In genomic region chr9:133581553-133582343, GRCh38 we compare ENCODE assay signal across 1 cellular context.
TF ChIP-seq lines count a peak whose summit lies in the region.

No MANE protein-coding gene starts in this region.

TF ChIP-seq in HepG2, 621 proteins besides CTCF, POLR2A, EP300 and RAD21:
- TF ChIP-seq AGO1 (IDR thresholded peaks at IDR 0.05; ENCODE audit: low read depth, low read length, poor library complexity, severe bottlenecking) = no peak
- TF ChIP-seq CREB1 (IDR thresholded peaks at IDR 0.05) = peak; percentile 69
- no peak for TF ChIP-seq CREB1 (CRISPR knock-in tag; IDR thresholded peaks at IDR 0.05)
- peak; percentile 34 for TF ChIP-seq MNT (IDR thresholded peaks at IDR 0.05)
- TF ChIP-seq HDAC6 (IDR thresholded peaks at IDR 0.05; ENCODE audit: low read depth, low read length) = no peak
